Comparison of ENCODE assay signal across 20 cellular contexts in genomic region chr3:140091143-140091542, GRCh38.
DNase-seq lines count a peak whose midpoint lies in the region; ATAC-seq, FAIRE-seq and TF ChIP-seq lines count a peak whose summit lies in the region.
"Had no signal": no experiment of that assay in that cellular context is flagged by ENCODE, and none has a peak within 500 bp of the region (broad histone marks: within the 10 kb centered on the region; RNA-seq: fewer than 3 reads in every experiment).

No MANE protein-coding gene starts in this region.

- H3K36me3 ChIP-seq in left ventricle myocardium inferior = no peaks in the 10 kb centered on the region
- H3K36me3 ChIP-seq in kidney epithelial cell (ENCODE audit: control insufficient read depth, insufficient read depth, low read length) = no peaks in the 10 kb centered on the region

- no peak overlapping the region for H3K4me3 Mint-ChIP-seq in HFFc6
- no peak overlapping the region for H3K4me3 Mint-ChIP-seq in effector memory CD8-positive, alpha-beta T cell
- H3K4me3 Mint-ChIP-seq: CD8-positive, alpha-beta memory T cell; stimulated activated memory B cell treated with anti-CD40 and anti-IgM and Interleukin-4, amounts not matched to agents 10 μg/mL and 1 μg/mL and 100 μg/mL, for 72 hours; T-helper 2 cell treated with Interferon-gamma antibody and Interleukin-4, amounts not matched to agents 5 μg/mL and 100 μg/mL, for 36 hours; type B pancreatic cell had no signal

- H3K27me3 Mint-ChIP-seq in HFFc6 (ENCODE audit: insufficient read depth) = no peaks in the 10 kb centered on the region; the same call in 1 of the 2 replicates
- peaks cover 0 to 9% of the 10 kb centered on the region in 2 donors for H3K27me3 Mint-ChIP-seq in effector memory CD8-positive, alpha-beta T cell
- H3K27me3 Mint-ChIP-seq: stimulated activated memory B cell treated with anti-CD40 and anti-IgM and Interleukin-4, amounts not matched to agents 10 μg/mL and 1 μg/mL and 100 μg/mL, for 72 hours had no signal

- H3K9me3 Mint-ChIP-seq in HFFc6 = peaks cover 53% of the 10 kb centered on the region
- H3K9me3 Mint-ChIP-seq in effector memory CD8-positive, alpha-beta T cell = peaks cover 0 to 5% of the 10 kb centered on the region in 2 donors
- H3K9me3 Mint-ChIP-seq: stimulated activated memory B cell treated with anti-CD40 and anti-IgM and Interleukin-4, amounts not matched to agents 10 μg/mL and 1 μg/mL and 100 μg/mL, for 72 hours; T-helper 2 cell treated with Interferon-gamma antibody and Interleukin-4, amounts not matched to agents 5 μg/mL and 100 μg/mL, for 36 hours had no signal

- peak; percentile 26 for ATAC-seq in Right ventricle myocardium inferior
- ATAC-seq in effector memory CD8-positive, alpha-beta T cell (replicated peaks) = no peak
- ATAC-seq: activated CD4-positive, CD25-positive, alpha-beta regulatory T cell treated with anti-CD3 and anti-CD28 coated beads, Interleukin-2, amount 50 U/mL, for 24 hours; HCT116; stimulated activated memory B cell treated with anti-CD40 and anti-IgM and Interleukin-4, amounts not matched to agents 10 μg/mL and 1 μg/mL and 100 μg/mL, for 72 hours had no signal

- no peaks in the 10 kb centered on the region for H3K4me1 Mint-ChIP-seq in HFFc6 (ENCODE audit: low read depth)
- H3K4me1 Mint-ChIP-seq in effector memory CD8-positive, alpha-beta T cell (ENCODE audit: low read depth in 2 of 2) = no peaks in the 10 kb centered on the region
- H3K4me1 Mint-ChIP-seq: CD8-positive, alpha-beta memory T cell; naive B cell; stimulated activated memory B cell treated with anti-CD40 and anti-IgM and Interleukin-4, amounts not matched to agents 10 μg/mL and 1 μg/mL and 100 μg/mL, for 72 hours had no signal

- H3K27ac ChIP-seq in left ventricle myocardium inferior (replicated peaks) = no peak overlapping the region

- no peak for FAIRE-seq in urothelium cell line (lab: Jason Lieb, UNC)
- FAIRE-seq: G401.6 had no signal

- H3K27me3 ChIP-seq in left ventricle myocardium inferior (ENCODE audit: low read depth) = no peaks in the 10 kb centered on the region
- H3K27me3 ChIP-seq in kidney epithelial cell (ENCODE audit: control insufficient read depth, insufficient read depth, low read length) = no peaks in the 10 kb centered on the region

- H3K9me3 ChIP-seq in left ventricle myocardium inferior (replicated peaks) = peaks cover 8% of the 10 kb centered on the region

- DNase-seq in Right ventricle myocardium inferior (ENCODE audit: missing footprints) (no peak), left ventricle myocardium inferior (no peak), amniotic epithelial cell (ENCODE audit: low read depth) (peak; percentile 2), kidney epithelial cell (ENCODE audit: low read depth) (peak; percentile 43), urothelium cell line (ENCODE audit: low spot score) (peak; percentile 64), HFFc6 (no peak)
- no peak for DNase-seq in effector memory CD8-positive, alpha-beta T cell
- DNase-seq in activated CD4-positive, alpha-beta T cell treated with anti-CD3 and anti-CD28 coated beads for 4 hours = no peak
- DNase-seq: amniotic stem cell; CD8-positive, alpha-beta memory T cell; KG1; naive B cell; NCI-H1417 treated with DMSO at 0.1 percent for 48 hours had no signal

- H3K4me1 ChIP-seq in left ventricle myocardium inferior = peaks cover 14% of the 10 kb centered on the region

- no peak overlapping the region for H3K27ac Mint-ChIP-seq in HFFc6
- no peak overlapping the region for H3K27ac Mint-ChIP-seq in effector memory CD8-positive, alpha-beta T cell
- H3K27ac Mint-ChIP-seq: CD8-positive, alpha-beta memory T cell; progenitor cell of endocrine pancreas; stimulated activated memory B cell treated with anti-CD40 and anti-IgM and Interleukin-4, amounts not matched to agents 10 μg/mL and 1 μg/mL and 100 μg/mL, for 72 hours; T-helper 2 cell treated with Interferon-gamma antibody and Interleukin-4, amounts not matched to agents 5 μg/mL and 100 μg/mL, for 36 hours; type B pancreatic cell had no signal

- intact Hi-C loops in Right ventricle myocardium inferior (cut with DNase I) = no loop called here
- intact Hi-C loops in left ventricle myocardium inferior (cut with micrococcal nuclease) = no loop called here

- no peak overlapping the region for H3K4me3 ChIP-seq in left ventricle myocardium inferior
- no peak overlapping the region for H3K4me3 ChIP-seq in kidney epithelial cell (ENCODE audit: low read depth, low read length)

- no peak for TF ChIP-seq CTCF in left ventricle myocardium inferior (IDR thresholded peaks at IDR 0.05; ENCODE audit: borderline replicate concordance)
- no peak for TF ChIP-seq CTCF in kidney epithelial cell (IDR thresholded peaks at IDR 0.05; ENCODE audit: insufficient read depth, low read length, poor library complexity, severe bottlenecking)
- no peak for TF ChIP-seq CTCF in HFFc6 (IDR thresholded peaks at IDR 0.05)

- no peaks in the 10 kb centered on the region for H3K36me3 Mint-ChIP-seq in HFFc6 (ENCODE audit: low read depth)
- no peaks in the 10 kb centered on the region for H3K36me3 Mint-ChIP-seq in effector memory CD8-positive, alpha-beta T cell (ENCODE audit: insufficient read depth)
- H3K36me3 Mint-ChIP-seq: CD8-positive, alpha-beta memory T cell; naive B cell; stimulated activated memory B cell treated with anti-CD40 and anti-IgM and Interleukin-4, amounts not matched to agents 10 μg/mL and 1 μg/mL and 100 μg/mL, for 72 hours; type B pancreatic cell had no signal

Comparison
In these comparisons a context has a peak if more than half of its experiments do, and no peak if none do; other contexts are left out.
1. DNase-seq: peak in amniotic epithelial cell (single experiment), kidney epithelial cell (single experiment) and urothelium cell line (single experiment); none in Right ventricle myocardium inferior (single experiment), left ventricle myocardium inferior (single experiment), HFFc6 (single experiment), effector memory CD8-positive, alpha-beta T cell (0 of 3) and activated CD4-positive, alpha-beta T cell treated with anti-CD3 and anti-CD28 coated beads for 4 hours (0 of 2).